1 cellular context compared by ENCODE assay signal in the genomic region with DNA sequence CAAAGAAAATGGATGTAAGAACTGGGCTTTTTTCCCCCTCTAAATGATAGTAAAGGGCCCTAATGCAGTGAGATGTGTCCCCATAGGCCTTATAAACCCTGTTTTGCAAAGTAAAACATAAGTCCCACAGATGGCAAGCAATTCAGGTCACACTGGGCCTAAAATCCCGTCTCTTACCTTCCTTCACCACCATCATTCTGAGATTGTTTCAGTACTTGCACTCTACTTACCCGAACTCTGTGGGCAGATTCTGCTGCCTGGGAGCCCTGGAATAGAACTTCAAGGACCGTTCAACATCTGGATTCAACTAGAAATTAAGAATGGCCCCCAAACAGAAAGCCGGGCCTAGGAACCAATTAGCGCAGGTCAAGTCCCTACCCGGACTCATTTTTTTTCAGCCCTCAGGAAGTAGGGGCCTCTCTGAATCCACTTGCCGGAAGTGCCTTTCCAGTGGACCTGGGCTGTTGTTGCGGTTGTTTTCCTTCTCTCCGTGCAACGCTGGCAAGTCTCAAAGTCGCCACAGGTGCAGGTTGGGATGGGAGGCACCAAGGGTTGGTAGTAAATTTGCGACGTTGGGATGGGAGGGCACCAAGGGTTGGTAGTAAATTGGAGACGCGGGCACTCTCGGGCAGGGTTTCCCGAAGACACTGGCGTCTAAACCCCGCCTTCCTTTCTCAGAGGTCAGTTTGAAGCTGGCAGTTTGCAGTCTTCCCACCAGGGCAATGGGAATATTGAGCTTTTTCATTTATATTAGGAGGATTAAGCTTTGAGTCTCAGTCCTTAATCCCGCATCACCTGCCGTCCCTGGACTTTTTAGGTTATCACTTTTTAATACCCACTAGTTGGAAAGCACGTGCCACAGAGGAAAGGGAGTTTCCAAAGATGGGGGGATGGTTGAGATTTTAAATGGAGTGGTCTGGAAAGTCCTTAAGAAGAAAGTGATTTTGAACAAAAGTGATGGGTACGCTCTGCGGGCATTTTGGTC.
TF ChIP-seq lines count a peak whose summit lies in the region.

A gene with protein sequence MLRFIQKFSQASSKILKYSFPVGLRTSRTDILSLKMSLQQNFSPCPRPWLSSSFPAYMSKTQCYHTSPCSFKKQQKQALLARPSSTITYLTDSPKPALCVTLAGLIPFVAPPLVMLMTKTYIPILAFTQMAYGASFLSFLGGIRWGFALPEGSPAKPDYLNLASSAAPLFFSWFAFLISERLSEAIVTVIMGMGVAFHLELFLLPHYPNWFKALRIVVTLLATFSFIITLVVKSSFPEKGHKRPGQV (plus strand): TSS at position 429 of the 985 bp plus-strand sequence. CDS start 2,888 bp downstream, outside the sequence.

TF ChIP-seq in HepG2, 621 proteins besides CTCF, POLR2A, EP300 and RAD21 (continued from another document and continues in another):
- TF ChIP-seq, protein P1, sequence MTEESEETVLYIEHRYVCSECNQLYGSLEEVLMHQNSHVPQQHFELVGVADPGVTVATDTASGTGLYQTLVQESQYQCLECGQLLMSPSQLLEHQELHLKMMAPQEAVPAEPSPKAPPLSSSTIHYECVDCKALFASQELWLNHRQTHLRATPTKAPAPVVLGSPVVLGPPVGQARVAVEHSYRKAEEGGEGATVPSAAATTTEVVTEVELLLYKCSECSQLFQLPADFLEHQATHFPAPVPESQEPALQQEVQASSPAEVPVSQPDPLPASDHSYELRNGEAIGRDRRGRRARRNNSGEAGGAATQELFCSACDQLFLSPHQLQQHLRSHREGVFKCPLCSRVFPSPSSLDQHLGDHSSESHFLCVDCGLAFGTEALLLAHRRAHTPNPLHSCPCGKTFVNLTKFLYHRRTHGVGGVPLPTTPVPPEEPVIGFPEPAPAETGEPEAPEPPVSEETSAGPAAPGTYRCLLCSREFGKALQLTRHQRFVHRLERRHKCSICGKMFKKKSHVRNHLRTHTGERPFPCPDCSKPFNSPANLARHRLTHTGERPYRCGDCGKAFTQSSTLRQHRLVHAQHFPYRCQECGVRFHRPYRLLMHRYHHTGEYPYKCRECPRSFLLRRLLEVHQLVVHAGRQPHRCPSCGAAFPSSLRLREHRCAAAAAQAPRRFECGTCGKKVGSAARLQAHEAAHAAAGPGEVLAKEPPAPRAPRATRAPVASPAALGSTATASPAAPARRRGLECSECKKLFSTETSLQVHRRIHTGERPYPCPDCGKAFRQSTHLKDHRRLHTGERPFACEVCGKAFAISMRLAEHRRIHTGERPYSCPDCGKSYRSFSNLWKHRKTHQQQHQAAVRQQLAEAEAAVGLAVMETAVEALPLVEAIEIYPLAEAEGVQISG (CRISPR knock-in tag; IDR thresholded peaks at IDR 0.05) = peak; percentile 89
- no peak for TF ChIP-seq HNRNPUL1 (IDR thresholded peaks at IDR 0.05; ENCODE audit: low read depth, low read length)
- TF ChIP-seq ZNF761 (CRISPR knock-in tag; conservative IDR thresholded peaks at IDR 0.05) = no peak
- 0 out of 2 replicates have a peak, but pooled peaks have one; percentile 41 for TF ChIP-seq ZNF354B (CRISPR knock-in tag; IDR thresholded peaks at IDR 0.05)
- TF ChIP-seq, protein P2, sequence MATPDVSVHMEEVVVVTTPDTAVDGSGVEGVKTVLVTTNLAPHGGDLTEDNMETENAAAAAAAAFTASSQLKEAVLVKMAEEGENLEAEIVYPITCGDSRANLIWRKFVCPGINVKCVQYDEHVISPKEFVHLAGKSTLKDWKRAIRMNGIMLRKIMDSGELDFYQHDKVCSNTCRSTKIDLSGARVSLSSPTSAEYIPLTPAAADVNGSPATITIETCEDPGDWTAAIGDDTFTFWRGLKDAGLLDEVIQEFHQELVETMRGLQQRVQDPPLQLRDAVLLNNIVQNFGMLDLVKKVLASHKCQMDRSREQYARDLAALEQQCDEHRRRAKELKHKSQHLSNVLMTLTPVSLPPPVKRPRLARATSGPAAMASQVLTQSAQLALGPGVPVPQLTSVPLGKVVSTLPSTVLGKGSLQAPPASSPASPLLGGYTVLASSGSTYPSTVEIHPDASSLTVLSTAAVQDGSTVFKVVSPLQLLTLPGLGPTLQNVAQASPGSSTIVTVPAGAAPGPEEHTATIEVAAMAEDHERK (CRISPR knock-in tag; IDR thresholded peaks at IDR 0.05; ENCODE audit: low read depth) = peak; percentile 15; the same call in 1 of the 2 replicates
- no peak for TF ChIP-seq ZNF777 (CRISPR knock-in tag; IDR thresholded peaks at IDR 0.05)
- peak; percentile 86 for TF ChIP-seq YEATS4 (CRISPR knock-in tag; IDR thresholded peaks at IDR 0.05; ENCODE audit: borderline replicate concordance)
- no peak for TF ChIP-seq SRSF1 (optimal IDR thresholded peaks at IDR 0.05; ENCODE audit: low read depth, low read length)
- TF ChIP-seq RFX1 (IDR thresholded peaks at IDR 0.05) = no peak
- TF ChIP-seq, protein P3, sequence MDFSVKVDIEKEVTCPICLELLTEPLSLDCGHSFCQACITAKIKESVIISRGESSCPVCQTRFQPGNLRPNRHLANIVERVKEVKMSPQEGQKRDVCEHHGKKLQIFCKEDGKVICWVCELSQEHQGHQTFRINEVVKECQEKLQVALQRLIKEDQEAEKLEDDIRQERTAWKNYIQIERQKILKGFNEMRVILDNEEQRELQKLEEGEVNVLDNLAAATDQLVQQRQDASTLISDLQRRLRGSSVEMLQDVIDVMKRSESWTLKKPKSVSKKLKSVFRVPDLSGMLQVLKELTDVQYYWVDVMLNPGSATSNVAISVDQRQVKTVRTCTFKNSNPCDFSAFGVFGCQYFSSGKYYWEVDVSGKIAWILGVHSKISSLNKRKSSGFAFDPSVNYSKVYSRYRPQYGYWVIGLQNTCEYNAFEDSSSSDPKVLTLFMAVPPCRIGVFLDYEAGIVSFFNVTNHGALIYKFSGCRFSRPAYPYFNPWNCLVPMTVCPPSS (IDR thresholded peaks at IDR 0.05) = no peak
- TF ChIP-seq, protein P4, sequence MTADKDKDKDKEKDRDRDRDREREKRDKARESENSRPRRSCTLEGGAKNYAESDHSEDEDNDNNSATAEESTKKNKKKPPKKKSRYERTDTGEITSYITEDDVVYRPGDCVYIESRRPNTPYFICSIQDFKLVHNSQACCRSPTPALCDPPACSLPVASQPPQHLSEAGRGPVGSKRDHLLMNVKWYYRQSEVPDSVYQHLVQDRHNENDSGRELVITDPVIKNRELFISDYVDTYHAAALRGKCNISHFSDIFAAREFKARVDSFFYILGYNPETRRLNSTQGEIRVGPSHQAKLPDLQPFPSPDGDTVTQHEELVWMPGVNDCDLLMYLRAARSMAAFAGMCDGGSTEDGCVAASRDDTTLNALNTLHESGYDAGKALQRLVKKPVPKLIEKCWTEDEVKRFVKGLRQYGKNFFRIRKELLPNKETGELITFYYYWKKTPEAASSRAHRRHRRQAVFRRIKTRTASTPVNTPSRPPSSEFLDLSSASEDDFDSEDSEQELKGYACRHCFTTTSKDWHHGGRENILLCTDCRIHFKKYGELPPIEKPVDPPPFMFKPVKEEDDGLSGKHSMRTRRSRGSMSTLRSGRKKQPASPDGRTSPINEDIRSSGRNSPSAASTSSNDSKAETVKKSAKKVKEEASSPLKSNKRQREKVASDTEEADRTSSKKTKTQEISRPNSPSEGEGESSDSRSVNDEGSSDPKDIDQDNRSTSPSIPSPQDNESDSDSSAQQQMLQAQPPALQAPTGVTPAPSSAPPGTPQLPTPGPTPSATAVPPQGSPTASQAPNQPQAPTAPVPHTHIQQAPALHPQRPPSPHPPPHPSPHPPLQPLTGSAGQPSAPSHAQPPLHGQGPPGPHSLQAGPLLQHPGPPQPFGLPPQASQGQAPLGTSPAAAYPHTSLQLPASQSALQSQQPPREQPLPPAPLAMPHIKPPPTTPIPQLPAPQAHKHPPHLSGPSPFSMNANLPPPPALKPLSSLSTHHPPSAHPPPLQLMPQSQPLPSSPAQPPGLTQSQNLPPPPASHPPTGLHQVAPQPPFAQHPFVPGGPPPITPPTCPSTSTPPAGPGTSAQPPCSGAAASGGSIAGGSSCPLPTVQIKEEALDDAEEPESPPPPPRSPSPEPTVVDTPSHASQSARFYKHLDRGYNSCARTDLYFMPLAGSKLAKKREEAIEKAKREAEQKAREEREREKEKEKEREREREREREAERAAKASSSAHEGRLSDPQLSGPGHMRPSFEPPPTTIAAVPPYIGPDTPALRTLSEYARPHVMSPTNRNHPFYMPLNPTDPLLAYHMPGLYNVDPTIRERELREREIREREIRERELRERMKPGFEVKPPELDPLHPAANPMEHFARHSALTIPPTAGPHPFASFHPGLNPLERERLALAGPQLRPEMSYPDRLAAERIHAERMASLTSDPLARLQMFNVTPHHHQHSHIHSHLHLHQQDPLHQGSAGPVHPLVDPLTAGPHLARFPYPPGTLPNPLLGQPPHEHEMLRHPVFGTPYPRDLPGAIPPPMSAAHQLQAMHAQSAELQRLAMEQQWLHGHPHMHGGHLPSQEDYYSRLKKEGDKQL (CRISPR knock-in tag; IDR thresholded peaks at IDR 0.05; ENCODE audit: low read depth) = no peak
- TF ChIP-seq NAIF1 (CRISPR knock-in tag; IDR thresholded peaks at IDR 0.05; ENCODE audit: borderline replicate concordance) = no peak
- TF ChIP-seq KDM5B (CRISPR knock-in tag; IDR thresholded peaks at IDR 0.05; ENCODE audit: borderline replicate concordance) = no peak
- no peak for TF ChIP-seq SETDB1 (CRISPR knock-in tag; IDR thresholded peaks at IDR 0.05; ENCODE audit: borderline replicate concordance)
- 0 out of 2 replicates have a peak, but pooled peaks have one; percentile 35 for TF ChIP-seq ZFAT (CRISPR knock-in tag; conservative IDR thresholded peaks at IDR 0.05)
- TF ChIP-seq, protein P5, sequence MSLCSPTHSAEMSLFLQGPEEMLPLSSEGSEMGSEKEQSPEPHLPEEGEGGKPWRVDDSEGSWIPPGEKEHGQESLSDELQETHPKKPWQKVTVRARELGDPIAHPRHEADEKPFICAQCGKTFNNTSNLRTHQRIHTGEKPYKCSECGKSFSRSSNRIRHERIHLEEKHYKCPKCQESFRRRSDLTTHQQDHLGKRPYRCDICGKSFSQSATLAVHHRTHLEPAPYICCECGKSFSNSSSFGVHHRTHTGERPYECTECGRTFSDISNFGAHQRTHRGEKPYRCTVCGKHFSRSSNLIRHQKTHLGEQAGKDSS (CRISPR knock-in tag; IDR thresholded peaks at IDR 0.05; ENCODE audit: borderline replicate concordance, low read depth) = no peak
- TF ChIP-seq ZNF737 (CRISPR knock-in tag; IDR thresholded peaks at IDR 0.05; ENCODE audit: borderline replicate concordance) = no peak
- TF ChIP-seq CENPT (CRISPR knock-in tag; IDR thresholded peaks at IDR 0.05; ENCODE audit: low read depth) = no peak
- TF ChIP-seq ARNT2 (CRISPR knock-in tag; IDR thresholded peaks at IDR 0.05; ENCODE audit: low read depth) = 0 out of 2 replicates have a peak, but pooled peaks have one; percentile 37
- peak; percentile 70 for TF ChIP-seq HCFC1 (IDR thresholded peaks at IDR 0.05; ENCODE audit: low read depth, low read length)
- TF ChIP-seq NFIB (CRISPR knock-in tag; IDR thresholded peaks at IDR 0.05; ENCODE audit: borderline replicate concordance) = no peak
- TF ChIP-seq, protein P6, sequence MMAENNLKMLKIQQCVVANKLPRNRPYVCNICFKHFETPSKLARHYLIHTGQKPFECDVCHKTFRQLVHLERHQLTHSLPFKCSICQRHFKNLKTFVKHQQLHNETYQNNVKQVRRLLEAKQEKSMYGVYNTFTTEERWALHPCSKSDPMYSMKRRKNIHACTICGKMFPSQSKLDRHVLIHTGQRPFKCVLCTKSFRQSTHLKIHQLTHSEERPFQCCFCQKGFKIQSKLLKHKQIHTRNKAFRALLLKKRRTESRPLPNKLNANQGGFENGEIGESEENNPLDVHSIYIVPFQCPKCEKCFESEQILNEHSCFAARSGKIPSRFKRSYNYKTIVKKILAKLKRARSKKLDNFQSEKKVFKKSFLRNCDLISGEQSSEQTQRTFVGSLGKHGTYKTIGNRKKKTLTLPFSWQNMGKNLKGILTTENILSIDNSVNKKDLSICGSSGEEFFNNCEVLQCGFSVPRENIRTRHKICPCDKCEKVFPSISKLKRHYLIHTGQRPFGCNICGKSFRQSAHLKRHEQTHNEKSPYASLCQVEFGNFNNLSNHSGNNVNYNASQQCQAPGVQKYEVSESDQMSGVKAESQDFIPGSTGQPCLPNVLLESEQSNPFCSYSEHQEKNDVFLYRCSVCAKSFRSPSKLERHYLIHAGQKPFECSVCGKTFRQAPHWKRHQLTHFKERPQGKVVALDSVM (CRISPR knock-in tag; IDR thresholded peaks at IDR 0.05) = no peak; the same call in 1 of the 2 replicates
- TF ChIP-seq, protein P7, sequence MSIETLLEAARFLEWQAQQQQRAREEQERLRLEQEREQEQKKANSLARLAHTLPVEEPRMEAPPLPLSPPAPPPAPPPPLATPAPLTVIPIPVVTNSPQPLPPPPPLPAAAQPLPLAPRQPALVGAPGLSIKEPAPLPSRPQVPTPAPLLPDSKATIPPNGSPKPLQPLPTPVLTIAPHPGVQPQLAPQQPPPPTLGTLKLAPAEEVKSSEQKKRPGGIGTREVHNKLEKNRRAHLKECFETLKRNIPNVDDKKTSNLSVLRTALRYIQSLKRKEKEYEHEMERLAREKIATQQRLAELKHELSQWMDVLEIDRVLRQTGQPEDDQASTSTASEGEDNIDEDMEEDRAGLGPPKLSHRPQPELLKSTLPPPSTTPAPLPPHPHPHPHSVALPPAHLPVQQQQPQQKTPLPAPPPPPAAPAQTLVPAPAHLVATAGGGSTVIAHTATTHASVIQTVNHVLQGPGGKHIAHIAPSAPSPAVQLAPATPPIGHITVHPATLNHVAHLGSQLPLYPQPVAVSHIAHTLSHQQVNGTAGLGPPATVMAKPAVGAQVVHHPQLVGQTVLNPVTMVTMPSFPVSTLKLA (IDR thresholded peaks at IDR 0.05) = no peak
- TF ChIP-seq, protein P8, sequence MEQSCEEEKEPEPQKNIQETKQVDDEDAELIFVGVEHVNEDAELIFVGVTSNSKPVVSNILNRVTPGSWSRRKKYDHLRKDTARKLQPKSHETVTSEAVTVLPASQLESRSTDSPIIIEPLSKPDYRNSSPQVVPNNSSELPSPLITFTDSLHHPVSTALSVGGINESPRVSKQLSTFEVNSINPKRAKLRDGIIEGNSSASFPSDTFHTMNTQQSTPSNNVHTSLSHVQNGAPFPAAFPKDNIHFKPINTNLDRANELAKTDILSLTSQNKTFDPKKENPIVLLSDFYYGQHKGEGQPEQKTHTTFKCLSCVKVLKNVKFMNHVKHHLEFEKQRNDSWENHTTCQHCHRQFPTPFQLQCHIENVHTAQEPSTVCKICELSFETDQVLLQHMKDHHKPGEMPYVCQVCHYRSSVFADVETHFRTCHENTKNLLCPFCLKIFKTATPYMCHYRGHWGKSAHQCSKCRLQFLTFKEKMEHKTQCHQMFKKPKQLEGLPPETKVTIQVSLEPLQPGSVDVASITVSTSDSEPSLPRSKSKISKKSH (CRISPR knock-in tag; IDR thresholded peaks at IDR 0.05; ENCODE audit: borderline replicate concordance) = no peak
- no peak; the same call in 1 of the 2 replicates for TF ChIP-seq MEIS1 (CRISPR knock-in tag; IDR thresholded peaks at IDR 0.05; ENCODE audit: borderline replicate concordance)
- no peak for TF ChIP-seq PLRG1 (conservative IDR thresholded peaks at IDR 0.05)
- TF ChIP-seq SP1 (IDR thresholded peaks at IDR 0.05) = no peak
- peak; percentile 41; the same call in 1 of the 2 replicates for TF ChIP-seq SP1 (CRISPR knock-in tag; IDR thresholded peaks at IDR 0.05)
- TF ChIP-seq, protein P9, sequence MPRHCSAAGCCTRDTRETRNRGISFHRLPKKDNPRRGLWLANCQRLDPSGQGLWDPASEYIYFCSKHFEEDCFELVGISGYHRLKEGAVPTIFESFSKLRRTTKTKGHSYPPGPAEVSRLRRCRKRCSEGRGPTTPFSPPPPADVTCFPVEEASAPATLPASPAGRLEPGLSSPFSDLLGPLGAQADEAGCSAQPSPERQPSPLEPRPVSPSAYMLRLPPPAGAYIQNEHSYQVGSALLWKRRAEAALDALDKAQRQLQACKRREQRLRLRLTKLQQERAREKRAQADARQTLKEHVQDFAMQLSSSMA (CRISPR knock-in tag; IDR thresholded peaks at IDR 0.05) = 0 out of 2 replicates have a peak, but pooled peaks have one; percentile 43
- 0 out of 2 replicates have a peak, but pooled peaks have one; percentile 33 for TF ChIP-seq WIZ (CRISPR knock-in tag; IDR thresholded peaks at IDR 0.05)
- no peak for TF ChIP-seq ZMYM2 (CRISPR knock-in tag; IDR thresholded peaks at IDR 0.05)
- TF ChIP-seq NFKB2 (CRISPR knock-in tag; IDR thresholded peaks at IDR 0.05; ENCODE audit: borderline replicate concordance) = peak; percentile 69; the same call in 1 of the 2 replicates
- peak; percentile 89 for TF ChIP-seq YEATS2 (CRISPR knock-in tag; IDR thresholded peaks at IDR 0.05; ENCODE audit: borderline replicate concordance)
- TF ChIP-seq SKI (IDR thresholded peaks at IDR 0.05; ENCODE audit: partially characterized antibody) = no peak
